1 cellular context compared by ENCODE assay signal in genomic region chr7:128204455-128204854, GRCh38.
TF ChIP-seq lines count a peak whose summit lies in the region.

No MANE protein-coding gene starts in this region.

TF ChIP-seq in K562, 482 proteins besides CTCF, POLR2A, EP300 and RAD21 (continued from another document):
- TF ChIP-seq AFF1 (IDR thresholded peaks at IDR 0.05; ENCODE audit: low read depth in 1 of 2, partially characterized antibody in 2 of 2) (no peak), RFX7 (CRISPR knock-in tag; IDR thresholded peaks at IDR 0.05) (no peak), ZNF512 (tag; IDR thresholded peaks at IDR 0.05) (no peak), ZFP36 (IDR thresholded peaks at IDR 0.05; ENCODE audit: low read depth, low read length, partially characterized antibody) (peak; percentile 29), GTF2E2 (tag; IDR thresholded peaks at IDR 0.05) (no peak), TAF9B (IDR thresholded peaks at IDR 0.05; ENCODE audit: partially characterized antibody) (no peak), BRF2 (IDR thresholded peaks at IDR 0.05; ENCODE audit: borderline replicate concordance, insufficient read depth, insufficient read length) (no peak), PHB2 (IDR thresholded peaks at IDR 0.05; ENCODE audit: low read depth) (peak; percentile 84), KDM5B (IDR thresholded peaks at IDR 0.05; ENCODE audit: insufficient replicate concordance, low read depth, low read length) (no peak), MXI1 (IDR thresholded peaks at IDR 0.05; ENCODE audit: low read depth, low read length) (no peak), RBFOX2 (IDR thresholded peaks at IDR 0.05; ENCODE audit: low read depth, low read length) (no peak), CHAMP1 (IDR thresholded peaks at IDR 0.05) (no peak), ZNF282 (CRISPR knock-in tag; IDR thresholded peaks at IDR 0.05) (no peak), ZBTB17 (CRISPR knock-in tag; IDR thresholded peaks at IDR 0.05) (no peak), CREB1 (IDR thresholded peaks at IDR 0.05) (no peak), CREB1 (CRISPR knock-in tag; IDR thresholded peaks at IDR 0.05) (no peak)
